1 cellular context compared by ENCODE assay signal in genomic region chr18:65227970-65228369, GRCh38.
TF ChIP-seq lines count a peak whose summit lies in the region.

No MANE protein-coding gene starts in this region.

TF ChIP-seq in WTC11, 78 proteins besides CTCF, POLR2A, EP300 and RAD21:
- TF ChIP-seq ZNF219 (CRISPR knock-in tag; IDR thresholded peaks at IDR 0.05; ENCODE audit: borderline replicate concordance), result no peak
- no peak for TF ChIP-seq ZNF512 (CRISPR knock-in tag; IDR thresholded peaks at IDR 0.05; ENCODE audit: borderline replicate concordance)
- no peak for TF ChIP-seq ZNF425 (CRISPR knock-in tag; conservative IDR thresholded peaks at IDR 0.05)
- TF ChIP-seq ZNF396 (CRISPR knock-in tag; IDR thresholded peaks at IDR 0.05; ENCODE audit: borderline replicate concordance), result no peak
- no peak for TF ChIP-seq HMGA2 (CRISPR knock-in tag; IDR thresholded peaks at IDR 0.05)
- TF ChIP-seq ZBTB21 (CRISPR knock-in tag; IDR thresholded peaks at IDR 0.05; ENCODE audit: borderline replicate concordance), result no peak
- TF ChIP-seq RORB (CRISPR knock-in tag; IDR thresholded peaks at IDR 0.05), result no peak
- TF ChIP-seq KAT7 (CRISPR knock-in tag; IDR thresholded peaks at IDR 0.05; ENCODE audit: borderline replicate concordance), result no peak
- TF ChIP-seq JUN (CRISPR knock-in tag; IDR thresholded peaks at IDR 0.05), result no peak
- TF ChIP-seq USF1 (CRISPR knock-in tag; IDR thresholded peaks at IDR 0.05), result no peak
- TF ChIP-seq ZNF138 (CRISPR knock-in tag; conservative IDR thresholded peaks at IDR 0.05), result no peak
- TF ChIP-seq ATF1 (CRISPR knock-in tag; IDR thresholded peaks at IDR 0.05), result no peak
- no peak for TF ChIP-seq ERG (CRISPR knock-in tag; IDR thresholded peaks at IDR 0.05)
- TF ChIP-seq MAX (CRISPR knock-in tag; IDR thresholded peaks at IDR 0.05), result no peak
- no peak for TF ChIP-seq FOXJ3 (CRISPR knock-in tag; IDR thresholded peaks at IDR 0.05; ENCODE audit: borderline replicate concordance)
- TF ChIP-seq NR1H2 (CRISPR knock-in tag; IDR thresholded peaks at IDR 0.05), result no peak
- no peak for TF ChIP-seq ATF2 (CRISPR knock-in tag; IDR thresholded peaks at IDR 0.05; ENCODE audit: borderline replicate concordance, low read depth)
- no peak for TF ChIP-seq CBFB (CRISPR knock-in tag; IDR thresholded peaks at IDR 0.05; ENCODE audit: low read depth)
TF ChIP-seq in WTC11: peak in this region for 0.
